ENCODE assay signal across 8 cellular contexts in the genomic region with DNA sequence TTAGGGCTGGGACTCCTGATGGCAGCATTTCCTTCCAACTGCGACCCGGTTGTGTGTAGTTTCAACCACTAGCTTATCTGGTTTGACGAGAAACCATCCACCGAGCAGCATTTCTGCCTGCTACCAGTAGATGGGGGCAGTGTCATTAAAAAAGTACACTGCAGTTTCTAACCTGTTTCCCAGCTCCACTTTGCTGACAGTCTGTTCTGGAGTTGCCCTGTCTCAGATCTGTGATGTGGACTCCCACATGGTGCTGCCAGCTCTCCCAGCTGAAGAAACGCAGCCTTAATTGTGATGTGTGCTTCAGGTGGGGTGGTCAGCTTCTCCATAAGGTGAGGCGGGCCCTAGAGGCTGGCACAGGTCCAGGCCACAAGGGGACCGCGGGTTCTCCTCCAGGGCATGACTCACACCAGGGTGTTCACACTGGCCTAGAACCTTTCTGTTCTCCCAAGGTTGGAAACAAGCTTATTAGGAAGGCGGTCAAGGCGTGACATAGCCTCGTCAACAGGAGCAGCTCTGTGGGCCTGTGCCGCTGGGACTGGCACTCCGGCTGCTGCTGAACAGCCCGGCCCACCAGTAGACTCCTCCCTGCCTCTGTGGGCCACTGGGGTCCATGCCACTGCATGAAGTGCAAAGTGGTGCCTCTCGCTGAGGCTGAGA. TPM values are rescaled to one million over a fixed set of nuclear protein-coding genes. Genes with fewer than 3 reads are reported as not detected.
DNase-seq lines count a peak whose midpoint lies in the region; ATAC-seq and TF ChIP-seq lines count a peak whose summit lies in the region.

No MANE protein-coding gene starts in this region.

- no peaks in the 10 kb centered on the region for H3K9me3 Mint-ChIP-seq in activated naive CD8-positive, alpha-beta T cell treated with anti-CD3 and anti-CD28 coated beads, Interleukin-2, amount 50 U/mL, for 24 hours

- H3K27ac Mint-ChIP-seq in activated naive CD8-positive, alpha-beta T cell treated with anti-CD3 and anti-CD28 coated beads, Interleukin-2, amount 50 U/mL, for 24 hours: no peak overlapping the region

- peaks cover 20% of the 10 kb centered on the region for H3K27me3 Mint-ChIP-seq in activated naive CD8-positive, alpha-beta T cell treated with anti-CD3 and anti-CD28 coated beads, Interleukin-2, amount 50 U/mL, for 24 hours

- no peaks in the 10 kb centered on the region for H3K4me1 ChIP-seq in HEK293 (ENCODE audit: control insufficient read depth, insufficient read depth, low read length)
- no peaks in the 10 kb centered on the region for H3K4me1 ChIP-seq in cardiac muscle cell (ENCODE audit: low read depth)

- no peaks in the 10 kb centered on the region for H3K36me3 Mint-ChIP-seq in activated naive CD8-positive, alpha-beta T cell treated with anti-CD3 and anti-CD28 coated beads, Interleukin-2, amount 50 U/mL, for 24 hours (ENCODE audit: low read depth)

- POLR2A ChIA-PET in HEK293 (lab: Yijun Ruan, JAX): interaction anchor here (0.6 to 1.4 kb wide), 5 partner anchors 10 to 587 kb away, joined by 3 to 8 read pairs (median 5); a partner anchor contains a TSS

- H3K4me1 Mint-ChIP-seq in activated naive CD8-positive, alpha-beta T cell treated with anti-CD3 and anti-CD28 coated beads, Interleukin-2, amount 50 U/mL, for 24 hours: peaks cover 47% of the 10 kb centered on the region

- H3K9me3 ChIP-seq in HEK293 (ENCODE audit: control insufficient read depth, insufficient read depth, low read depth, low read length) (no peaks in the 10 kb centered on the region), cardiac muscle cell (ENCODE audit: low read depth) (no peaks in the 10 kb centered on the region)

- peak overlapping the region; percentile 24 for H3K4me3 Mint-ChIP-seq in activated naive CD8-positive, alpha-beta T cell treated with anti-CD3 and anti-CD28 coated beads, Interleukin-2, amount 50 U/mL, for 24 hours

- peak; percentile 86 for DNase-seq in Daoy (ENCODE audit: low read depth)
- peak; percentile 89 for DNase-seq in NCI-H1436 (lab: John Stamatoyannopoulos, UW)
- peak; percentile 78 for DNase-seq in SKM-1 (lab: John Stamatoyannopoulos, UW; ENCODE audit: unreplicated experiment)
- peak; percentile 54 for DNase-seq in activated naive CD8-positive, alpha-beta T cell treated with anti-CD3 and anti-CD28 coated beads, Interleukin-2, amount 50 U/mL, for 24 hours
- DNase-seq in cardiac muscle cell (ENCODE audit: low read depth in 1 of 2, low spot score in 1 of 2): peak; percentile 87 to 91
- peak; percentile 79 for DNase-seq in putamen (ENCODE audit: low spot score)

- H3K4me3 ChIP-seq in HEK293 (ENCODE audit: low read depth, low read length): no peak overlapping the region
- H3K4me3 ChIP-seq in cardiac muscle cell: no peak overlapping the region

- peak; percentile 80 for ATAC-seq in activated naive CD8-positive, alpha-beta T cell treated with anti-CD3 and anti-CD28 coated beads, Interleukin-2, amount 50 U/mL, for 24 hours
- no peak for ATAC-seq in GM21528 (IDR thresholded peaks at IDR 0.05; ENCODE audit: low FRiP score, unreplicated experiment)

- CTCF ChIA-PET in HEK293 (lab: Yijun Ruan, JAX): interaction anchor here (0.5 to 3.4 kb wide), 53 partner anchors 10 to 967 kb away, joined by 3 to 32 read pairs (median 4); a partner anchor contains a TSS

- TF ChIP-seq CTCF in HEK293 (tag by site-specific recombination; IDR thresholded peaks at IDR 0.05) (peak; percentile 82), cardiac muscle cell (IDR thresholded peaks at IDR 0.05; ENCODE audit: low read depth, low read length) (peak; percentile 92)

- H3K36me3 ChIP-seq in HEK293 (ENCODE audit: control insufficient read depth in 2 of 2, insufficient read depth in 1 of 2, low read length in 2 of 2) (peaks cover 0 to 8% of the 10 kb centered on the region in 2 experiments; a peak in 1 of 3 replicates), cardiac muscle cell (no peaks in the 10 kb centered on the region)

- H3K27me3 ChIP-seq in cardiac muscle cell: no peaks in the 10 kb centered on the region

- H3K27ac ChIP-seq in HEK293 (ENCODE audit: extremely low read depth, low read depth, low read length) (no peak overlapping the region), cardiac muscle cell (no peak overlapping the region)

TF ChIP-seq in HEK293, 187 proteins besides CTCF, POLR2A, EP300 and RAD21 (continues in another document):
- 0 out of 2 replicates have a peak, but pooled peaks have one; percentile 32 for TF ChIP-seq ZFP69B (tag by site-specific recombination; IDR thresholded peaks at IDR 0.05)
- peak; percentile 58; the same call in 1 of the 2 replicates for TF ChIP-seq ZNF394 (tag by site-specific recombination; IDR thresholded peaks at IDR 0.05; ENCODE audit: borderline replicate concordance)
- TF ChIP-seq, protein P1, sequence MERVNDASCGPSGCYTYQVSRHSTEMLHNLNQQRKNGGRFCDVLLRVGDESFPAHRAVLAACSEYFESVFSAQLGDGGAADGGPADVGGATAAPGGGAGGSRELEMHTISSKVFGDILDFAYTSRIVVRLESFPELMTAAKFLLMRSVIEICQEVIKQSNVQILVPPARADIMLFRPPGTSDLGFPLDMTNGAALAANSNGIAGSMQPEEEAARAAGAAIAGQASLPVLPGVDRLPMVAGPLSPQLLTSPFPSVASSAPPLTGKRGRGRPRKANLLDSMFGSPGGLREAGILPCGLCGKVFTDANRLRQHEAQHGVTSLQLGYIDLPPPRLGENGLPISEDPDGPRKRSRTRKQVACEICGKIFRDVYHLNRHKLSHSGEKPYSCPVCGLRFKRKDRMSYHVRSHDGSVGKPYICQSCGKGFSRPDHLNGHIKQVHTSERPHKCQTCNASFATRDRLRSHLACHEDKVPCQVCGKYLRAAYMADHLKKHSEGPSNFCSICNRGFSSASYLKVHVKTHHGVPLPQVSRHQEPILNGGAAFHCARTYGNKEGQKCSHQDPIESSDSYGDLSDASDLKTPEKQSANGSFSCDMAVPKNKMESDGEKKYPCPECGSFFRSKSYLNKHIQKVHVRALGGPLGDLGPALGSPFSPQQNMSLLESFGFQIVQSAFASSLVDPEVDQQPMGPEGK (tag by site-specific recombination; IDR thresholded peaks at IDR 0.05): 0 out of 2 replicates have a peak, but pooled peaks have one; percentile 10
- TF ChIP-seq, protein P2, sequence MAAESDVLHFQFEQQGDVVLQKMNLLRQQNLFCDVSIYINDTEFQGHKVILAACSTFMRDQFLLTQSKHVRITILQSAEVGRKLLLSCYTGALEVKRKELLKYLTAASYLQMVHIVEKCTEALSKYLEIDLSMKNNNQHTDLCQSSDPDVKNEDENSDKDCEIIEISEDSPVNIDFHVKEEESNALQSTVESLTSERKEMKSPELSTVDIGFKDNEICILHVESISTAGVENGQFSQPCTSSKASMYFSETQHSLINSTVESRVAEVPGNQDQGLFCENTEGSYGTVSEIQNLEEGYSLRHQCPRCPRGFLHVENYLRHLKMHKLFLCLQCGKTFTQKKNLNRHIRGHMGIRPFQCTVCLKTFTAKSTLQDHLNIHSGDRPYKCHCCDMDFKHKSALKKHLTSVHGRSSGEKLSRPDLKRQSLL (tag by site-specific recombination; IDR thresholded peaks at IDR 0.05): no peak
- TF ChIP-seq SP2 (tag by site-specific recombination; IDR thresholded peaks at IDR 0.05): no peak
- TF ChIP-seq ZNF654 (tag by site-specific recombination; IDR thresholded peaks at IDR 0.05; ENCODE audit: low read depth): peak; percentile 96
- peak; percentile 100 for TF ChIP-seq ZNF600 (tag by site-specific recombination; IDR thresholded peaks at IDR 0.05)
- TF ChIP-seq ZNF514 (tag by site-specific recombination; IDR thresholded peaks at IDR 0.05): no peak
- TF ChIP-seq, protein P3, sequence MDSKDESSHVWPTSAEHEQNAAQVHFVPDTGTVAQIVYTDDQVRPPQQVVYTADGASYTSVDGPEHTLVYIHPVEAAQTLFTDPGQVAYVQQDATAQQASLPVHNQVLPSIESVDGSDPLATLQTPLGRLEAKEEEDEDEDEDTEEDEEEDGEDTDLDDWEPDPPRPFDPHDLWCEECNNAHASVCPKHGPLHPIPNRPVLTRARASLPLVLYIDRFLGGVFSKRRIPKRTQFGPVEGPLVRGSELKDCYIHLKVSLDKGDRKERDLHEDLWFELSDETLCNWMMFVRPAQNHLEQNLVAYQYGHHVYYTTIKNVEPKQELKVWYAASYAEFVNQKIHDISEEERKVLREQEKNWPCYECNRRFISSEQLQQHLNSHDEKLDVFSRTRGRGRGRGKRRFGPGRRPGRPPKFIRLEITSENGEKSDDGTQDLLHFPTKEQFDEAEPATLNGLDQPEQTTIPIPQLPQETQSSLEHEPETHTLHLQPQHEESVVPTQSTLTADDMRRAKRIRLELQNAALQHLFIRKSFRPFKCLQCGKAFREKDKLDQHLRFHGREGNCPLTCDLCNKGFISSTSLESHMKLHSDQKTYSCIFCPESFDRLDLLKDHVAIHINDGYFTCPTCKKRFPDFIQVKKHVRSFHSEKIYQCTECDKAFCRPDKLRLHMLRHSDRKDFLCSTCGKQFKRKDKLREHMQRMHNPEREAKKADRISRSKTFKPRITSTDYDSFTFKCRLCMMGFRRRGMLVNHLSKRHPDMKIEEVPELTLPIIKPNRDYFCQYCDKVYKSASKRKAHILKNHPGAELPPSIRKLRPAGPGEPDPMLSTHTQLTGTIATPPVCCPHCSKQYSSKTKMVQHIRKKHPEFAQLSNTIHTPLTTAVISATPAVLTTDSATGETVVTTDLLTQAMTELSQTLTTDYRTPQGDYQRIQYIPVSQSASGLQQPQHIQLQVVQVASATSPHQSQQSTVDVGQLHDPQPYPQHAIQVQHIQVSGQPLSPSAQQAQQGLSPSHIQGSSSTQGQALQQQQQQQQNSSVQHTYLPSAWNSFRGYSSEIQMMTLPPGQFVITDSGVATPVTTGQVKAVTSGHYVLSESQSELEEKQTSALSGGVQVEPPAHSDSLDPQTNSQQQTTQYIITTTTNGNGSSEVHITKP (tag by site-specific recombination; IDR thresholded peaks at IDR 0.05): peak; percentile 40; the same call in 1 of the 2 replicates

RNA-seq across cellular contexts. Expression of a gene that starts 2.9 kb away (rescaled TPM):
- 69.2 and 82.0 TPM in 2 replicates for total RNA-seq in Daoy (2014; rRNA removed; shearing (Covaris generic))
- total RNA-seq in cardiac muscle cell: 11.9 and 18.3 TPM in 2 replicates
- 4.9 and 13.7 TPM in 2 replicates for polyA plus RNA-seq in cardiac muscle cell

RNA-seq across cellular contexts. Expression of a gene that starts 10.8 kb away (rescaled TPM):
- 78.6 and 99.5 TPM in 2 replicates for total RNA-seq in Daoy (2014; rRNA removed; shearing (Covaris generic))
- total RNA-seq in cardiac muscle cell: 15.7 and 22.5 TPM in 2 replicates
- 20.3 and 31.5 TPM in 2 replicates for polyA plus RNA-seq in cardiac muscle cell

RNA-seq across cellular contexts. Expression of a gene that starts 49.6 kb away (rescaled TPM):
- total RNA-seq in Daoy (2014; rRNA removed; shearing (Covaris generic)): 8.8 and 12.9 TPM in 2 replicates
- 14.1 and 16.2 TPM in 2 replicates for total RNA-seq in cardiac muscle cell
- polyA plus RNA-seq in cardiac muscle cell: 18.7 and 19.2 TPM in 2 replicates
